8 cellular contexts compared by ENCODE assay signal in genomic region chr1:161905269-161905884, GRCh38.
DNase-seq lines count a peak whose midpoint lies in the region; ATAC-seq and TF ChIP-seq lines count a peak whose summit lies in the region.

No MANE protein-coding gene starts in this region.

- H3K4me2 ChIP-seq in Loucy (ENCODE audit: low read depth, low read length, poor library complexity, severe bottlenecking): no peak overlapping the region

- CTCF ChIA-PET in activated CD8-positive, alpha-beta memory T cell treated with anti-CD3 and anti-CD28 coated beads, Interleukin-2, amount 10 ng/mL, durations not matched to agents 7 days and 5 days (lab: Charles Lee): interaction anchor here (1.0 to 1.6 kb wide), 6 partner anchors 8 to 113 kb away, joined by 3 to 5 read pairs (median 3); no protein-coding TSS in a partner anchor

- H3K9me3 ChIP-seq in Loucy (ENCODE audit: insufficient read depth, low read depth, low read length) (no peaks in the 10 kb centered on the region), ascending aorta (no peaks in the 10 kb centered on the region)

- H3K36me3 Mint-ChIP-seq in activated CD8-positive, alpha-beta memory T cell treated with anti-CD3 and anti-CD28 coated beads, Interleukin-2, amount 10 ng/mL, durations not matched to agents 7 days and 5 days: no peaks in the 10 kb centered on the region
- no peaks in the 10 kb centered on the region for H3K36me3 Mint-ChIP-seq in memory B cell

- no peaks in the 10 kb centered on the region for H3K9me3 Mint-ChIP-seq in activated CD8-positive, alpha-beta memory T cell treated with anti-CD3 and anti-CD28 coated beads, Interleukin-2, amount 10 ng/mL, durations not matched to agents 7 days and 5 days (ENCODE audit: low read depth)
- H3K9me3 Mint-ChIP-seq in memory B cell: no peaks in the 10 kb centered on the region

- H3K4me3 ChIP-seq in Loucy (ENCODE audit: low read length, poor library complexity, severe bottlenecking) (no peak overlapping the region), ascending aorta (no peak overlapping the region)

- H3K27me3 ChIP-seq in Loucy (ENCODE audit: insufficient read depth, low read length, poor library complexity, severe bottlenecking) (no peaks in the 10 kb centered on the region), ascending aorta (no peaks in the 10 kb centered on the region)

- no peaks in the 10 kb centered on the region for H3K79me2 ChIP-seq in Loucy (ENCODE audit: insufficient read depth, low read length)

- no peaks in the 10 kb centered on the region for H3K27me3 Mint-ChIP-seq in activated CD8-positive, alpha-beta memory T cell treated with anti-CD3 and anti-CD28 coated beads, Interleukin-2, amount 10 ng/mL, durations not matched to agents 7 days and 5 days
- no peaks in the 10 kb centered on the region for H3K27me3 Mint-ChIP-seq in memory B cell

- H3K27ac Mint-ChIP-seq in activated CD8-positive, alpha-beta memory T cell treated with anti-CD3 and anti-CD28 coated beads, Interleukin-2, amount 10 ng/mL, durations not matched to agents 7 days and 5 days: no peak overlapping the region
- no peak overlapping the region for H3K27ac Mint-ChIP-seq in memory B cell

- no peak for TF ChIP-seq POLR2A in GM18505 (IDR thresholded peaks at IDR 0.05; ENCODE audit: borderline replicate concordance, extremely low read depth, insufficient read depth, insufficient read length)

- H3K27ac ChIP-seq in ascending aorta: no peak overlapping the region

- no peaks in the 10 kb centered on the region for H3K9me2 ChIP-seq in Loucy (replicated peaks; ENCODE audit: low read depth, low read length)

- ATAC-seq in activated CD8-positive, alpha-beta memory T cell treated with anti-CD3 and anti-CD28 coated beads, Interleukin-2, amount 10 ng/mL, durations not matched to agents 7 days and 5 days: peak; percentile 47
- ATAC-seq in memory B cell (ENCODE audit: low read depth): peak; percentile 50
- no peak for ATAC-seq in HG02678 (IDR thresholded peaks at IDR 0.05; ENCODE audit: unreplicated experiment)
- no peak for ATAC-seq in GM18505 (IDR thresholded peaks at IDR 0.05; ENCODE audit: unreplicated experiment)
- no peak for ATAC-seq in GM21447 (IDR thresholded peaks at IDR 0.05; ENCODE audit: unreplicated experiment)

- intact Hi-C loops in ascending aorta (cut with DNase I): no loop called here

- DNase-seq in activated CD8-positive, alpha-beta memory T cell treated with anti-CD3 and anti-CD28 coated beads, Interleukin-2, amount 10 ng/mL, durations not matched to agents 7 days and 5 days: no peak
- DNase-seq in activated CD8-positive, alpha-beta memory T cell treated with anti-CD3 and anti-CD28 coated beads for 24 hours: no peak
- DNase-seq in ascending aorta (ENCODE audit: low spot score in 2 of 2) (no peak), memory B cell (ENCODE audit: low spot score in 2 of 2) (no peak)

- H3K36me3 ChIP-seq in Loucy (ENCODE audit: insufficient read depth, low read length): peaks cover 5% of the 10 kb centered on the region; the same call in 1 of the 2 replicates
- no peaks in the 10 kb centered on the region for H3K36me3 ChIP-seq in ascending aorta

- H3K4me1 Mint-ChIP-seq in activated CD8-positive, alpha-beta memory T cell treated with anti-CD3 and anti-CD28 coated beads, Interleukin-2, amount 10 ng/mL, durations not matched to agents 7 days and 5 days: peaks cover 3% of the 10 kb centered on the region
- no peaks in the 10 kb centered on the region for H3K4me1 Mint-ChIP-seq in memory B cell

- peak; percentile 86 for TF ChIP-seq CTCF in Loucy (conservative IDR thresholded peaks at IDR 0.05; ENCODE audit: low read length)
- peak in 2 of 3 experiments; percentile 16 to 24 for TF ChIP-seq CTCF in ascending aorta (IDR thresholded peaks at IDR 0.05)

- H2AFZ ChIP-seq in Loucy (ENCODE audit: low read length): no peak overlapping the region

- H3K4me3 Mint-ChIP-seq in activated CD8-positive, alpha-beta memory T cell treated with anti-CD3 and anti-CD28 coated beads, Interleukin-2, amount 10 ng/mL, durations not matched to agents 7 days and 5 days: no peak overlapping the region
- no peak overlapping the region for H3K4me3 Mint-ChIP-seq in memory B cell

- no peaks in the 10 kb centered on the region for H4K20me1 ChIP-seq in Loucy (ENCODE audit: insufficient read depth, low read length, poor library complexity, severe bottlenecking)

- H3K4me1 ChIP-seq in Loucy (ENCODE audit: insufficient read depth, low read length, poor library complexity, severe bottlenecking): no peaks in the 10 kb centered on the region
- H3K4me1 ChIP-seq in ascending aorta: peaks cover 0 to 7% of the 10 kb centered on the region in 2 donors

- H3K9ac ChIP-seq in Loucy (ENCODE audit: low read depth, low read length, poor library complexity, severe bottlenecking): no peak overlapping the region

- H3F3A ChIP-seq in Loucy (ENCODE audit: low read depth): no peaks in the 10 kb centered on the region

Comparison
In these comparisons a context has a peak if more than half of its experiments do, and no peak if none do; other contexts are left out.
1. ATAC-seq: peak in activated CD8-positive, alpha-beta memory T cell treated with anti-CD3 and anti-CD28 coated beads, Interleukin-2, amount 10 ng/mL, durations not matched to agents 7 days and 5 days (single experiment) and memory B cell (single experiment); none in HG02678 (single experiment), GM18505 (single experiment) and GM21447 (single experiment).